Comparison of ENCODE assay signal across 13 cellular contexts in genomic region chr11:13962198-13962561, GRCh38. TPM values are rescaled to one million over a fixed set of nuclear protein-coding genes. Genes with fewer than 3 reads are reported as not detected.
A peak's percentile ranks its signal among the peaks of the same experiment; 100 is the strongest.
DNase-seq lines count a peak whose midpoint lies in the region; ATAC-seq and TF ChIP-seq lines count a peak whose summit lies in the region.
"Had no signal": no experiment of that assay in that cellular context is flagged by ENCODE, and none has a peak within 500 bp of the region (broad histone marks: within the 10 kb centered on the region; RNA-seq: fewer than 3 reads in every experiment).

No MANE protein-coding gene starts in this region.

- H3K14ac ChIP-seq in trophoblast cell (ENCODE audit: low read length) = no peak overlapping the region

- H3K4me1 Mint-ChIP-seq in CD8-positive, alpha-beta T cell (ENCODE audit: low read depth) = peaks cover 13% of the 10 kb centered on the region
- H3K4me1 Mint-ChIP-seq in T-cell (peaks cover 10 to 22% (median 21%) of the 10 kb centered on the region in 3 donors), glutamatergic neuron (ENCODE audit: low read depth, unreplicated experiment) (peaks cover 2% of the 10 kb centered on the region)

- no peak overlapping the region for H4K12ac ChIP-seq in trophoblast cell (ENCODE audit: low read depth, low read length)

- no peaks in the 10 kb centered on the region for H3K36me3 ChIP-seq in CD8-positive, alpha-beta T cell (ENCODE audit: insufficient read depth, low read length)
- no peaks in the 10 kb centered on the region for H3K36me3 ChIP-seq in trophoblast cell (ENCODE audit: control insufficient read depth in 1 of 2, insufficient read depth in 2 of 2, low read length in 2 of 2)
- H3K36me3 ChIP-seq: thyroid gland had no signal

- no peak overlapping the region for H3K23ac ChIP-seq in trophoblast cell (ENCODE audit: low read length)

- no peak overlapping the region for H2BK5ac ChIP-seq in trophoblast cell (ENCODE audit: low read depth, low read length, poor library complexity)

- POLR2A ChIA-PET in CD8-positive, alpha-beta T cell (lab: Charles Lee) = interaction anchor here (1.0 to 2.7 kb wide), 4 partner anchors 17 to 186 kb away, joined by 3 to 11 read pairs (median 3); no protein-coding TSS in a partner anchor
- POLR2A ChIA-PET in T-cell (lab: Charles Lee) = no interaction called here

- H2BK12ac ChIP-seq in trophoblast cell (ENCODE audit: low read length) = no peak overlapping the region

- no peak overlapping the region for H3K27ac Mint-ChIP-seq in CD8-positive, alpha-beta T cell
- H3K27ac Mint-ChIP-seq in T-cell (peak overlapping the region in 1 of 2 donors; percentile 23), glutamatergic neuron (ENCODE audit: unreplicated experiment) (no peak overlapping the region)
- H3K27ac Mint-ChIP-seq: activated CD4-positive, alpha-beta memory T cell treated with anti-CD3 and anti-CD28 coated beads, Interleukin-2, amount 10 ng/mL, durations not matched to agents 7 days and 5 days had no signal

- H2AFZ ChIP-seq in trophoblast cell (ENCODE audit: insufficient read depth, low read length, poor library complexity) = no peak overlapping the region

- no peaks in the 10 kb centered on the region for H3K36me3 Mint-ChIP-seq in CD8-positive, alpha-beta T cell
- no peaks in the 10 kb centered on the region for H3K36me3 Mint-ChIP-seq in T-cell
- no peaks in the 10 kb centered on the region for H3K36me3 Mint-ChIP-seq in glutamatergic neuron (ENCODE audit: unreplicated experiment)

- no peak overlapping the region for H4K8ac ChIP-seq in trophoblast cell (ENCODE audit: low read depth, low read length)

- peak overlapping the region; percentile 47 for H3K4me3 ChIP-seq in CD8-positive, alpha-beta T cell (ENCODE audit: low read depth, low read length)
- H3K4me3 ChIP-seq in trophoblast cell (ENCODE audit: low read depth, low read length) = no peak overlapping the region
- H3K4me3 ChIP-seq: thyroid gland had no signal

- no peak for DNase-seq in CD8-positive, alpha-beta T cell
- DNase-seq in T-cell (no peak), glutamatergic neuron (no peak), trophoblast cell (no peak), NCI-H146 (lab: John Stamatoyannopoulos, UW) (no peak), COLO829 (ENCODE audit: low spot score) (no peak), NCI-H345 (lab: John Stamatoyannopoulos, UW) (no peak)
- DNase-seq: cortex of kidney, NCI-H2029 had no signal

- no peaks in the 10 kb centered on the region for H3K9me3 Mint-ChIP-seq in CD8-positive, alpha-beta T cell
- H3K9me3 Mint-ChIP-seq in T-cell (no peaks in the 10 kb centered on the region), glutamatergic neuron (ENCODE audit: unreplicated experiment) (peaks cover 2% of the 10 kb centered on the region)
- H3K9me3 Mint-ChIP-seq: activated CD4-positive, alpha-beta memory T cell treated with anti-CD3 and anti-CD28 coated beads, Interleukin-2, amount 10 ng/mL, durations not matched to agents 7 days and 5 days had no signal

- H4K91ac ChIP-seq in trophoblast cell (ENCODE audit: low read depth, low read length) = no peak overlapping the region

- no peak overlapping the region for H3K4ac ChIP-seq in trophoblast cell (ENCODE audit: low read depth, low read length)

- H3K27me3 Mint-ChIP-seq in CD8-positive, alpha-beta T cell (ENCODE audit: low read depth) = peaks cover 48% of the 10 kb centered on the region
- H3K27me3 Mint-ChIP-seq in T-cell (peaks cover 43 to 56% of the 10 kb centered on the region in 2 donors), glutamatergic neuron (ENCODE audit: unreplicated experiment) (peaks cover 26% of the 10 kb centered on the region)

- peaks cover 19% of the 10 kb centered on the region for H3K27me3 ChIP-seq in CD8-positive, alpha-beta T cell (ENCODE audit: insufficient read depth, low read length)
- H3K27me3 ChIP-seq in trophoblast cell (ENCODE audit: insufficient read depth, low read length) = peaks cover 47% of the 10 kb centered on the region

- H3K4me2 ChIP-seq in trophoblast cell (ENCODE audit: low read length) = peak overlapping the region; percentile 87

- H3K9ac ChIP-seq in trophoblast cell (ENCODE audit: low read length) = no peak overlapping the region

- intact Hi-C loops in CD8-positive, alpha-beta T cell (cut with DNase I, micrococcal nuclease) = loop anchor here (5.0 to 10.0 kb wide), 4 partner anchors 50 to 297 kb away; partner anchors contain the start of gene FAR1 (in 1 of the 2)

- H2BK120ac ChIP-seq in trophoblast cell (ENCODE audit: insufficient read depth, low read length, poor library complexity) = no peak overlapping the region

- WGBS in trophoblast cell (ENCODE audit: extremely low coverage, insufficient coverage, insufficient read length) = no CpG with 5 or more reads among the region's 16 CpGs

- no peak for TF ChIP-seq CTCF in CD8-positive, alpha-beta T cell (IDR thresholded peaks at IDR 0.05)
- no peak for TF ChIP-seq CTCF in glutamatergic neuron (IDR thresholded peaks at IDR 0.05; ENCODE audit: partially characterized antibody, unreplicated experiment)

- H2AK5ac ChIP-seq in trophoblast cell (ENCODE audit: low read length) = no peak overlapping the region

- H3K79me2 ChIP-seq in trophoblast cell (ENCODE audit: control insufficient read depth, insufficient read depth, low read length, poor library complexity) = no peaks in the 10 kb centered on the region

- no peak overlapping the region for H3K18ac ChIP-seq in trophoblast cell (ENCODE audit: low read length)

- H3K4me1 ChIP-seq in CD8-positive, alpha-beta T cell (ENCODE audit: insufficient read depth, low read length) = peaks cover 20% of the 10 kb centered on the region
- peaks cover 9 to 16% of the 10 kb centered on the region in 2 experiments for H3K4me1 ChIP-seq in trophoblast cell (ENCODE audit: control insufficient read depth in 1 of 2, insufficient read depth in 2 of 2, low read length in 2 of 2)

- peak overlapping the region; percentile 67 for H3K4me3 Mint-ChIP-seq in CD8-positive, alpha-beta T cell
- H3K4me3 Mint-ChIP-seq in T-cell (peak overlapping the region; percentile 49 to 76 (median 69)), glutamatergic neuron (ENCODE audit: unreplicated experiment) (peak overlapping the region; percentile 87)
- H3K4me3 Mint-ChIP-seq: activated CD4-positive, alpha-beta memory T cell treated with anti-CD3 and anti-CD28 coated beads, Interleukin-2, amount 10 ng/mL, durations not matched to agents 7 days and 5 days had no signal

- no peak for ATAC-seq in CD8-positive, alpha-beta T cell
- peak in 1 of 4 experiments; percentile 3 for ATAC-seq in T-cell (replicated peaks in 1 of 4)
- ATAC-seq in HG03139 (IDR thresholded peaks at IDR 0.05; ENCODE audit: unreplicated experiment) = no peak

- no peak overlapping the region for H3K27ac ChIP-seq in CD8-positive, alpha-beta T cell (ENCODE audit: low read depth, low read length)
- no peak overlapping the region for H3K27ac ChIP-seq in trophoblast cell (ENCODE audit: low read depth, low read length)
- H3K27ac ChIP-seq: thyroid gland had no signal

- H3K9me3 ChIP-seq in CD8-positive, alpha-beta T cell (ENCODE audit: low read length) = no peaks in the 10 kb centered on the region
- peaks cover 2% of the 10 kb centered on the region for H3K9me3 ChIP-seq in trophoblast cell (ENCODE audit: insufficient read depth, low read depth, low read length)
- H3K9me3 ChIP-seq: thyroid gland had no signal

- no peaks in the 10 kb centered on the region for H3K79me1 ChIP-seq in trophoblast cell (ENCODE audit: low read length)

- CTCF ChIA-PET in CD8-positive, alpha-beta T cell (lab: Charles Lee) = interaction anchor here (1.0 to 4.4 kb wide), 8 partner anchors 10 to 288 kb away, joined by 3 to 27 read pairs (median 12); no protein-coding TSS in a partner anchor
- CTCF ChIA-PET in T-cell (lab: Charles Lee) = interaction anchor here in 1 of 2 donors (0.6 kb wide), 1 partner anchor 271 kb away, joined by 6 read pairs; no protein-coding TSS in a partner anchor

RNA-seq across cellular contexts. Expression of gene SPON1, which starts 0.3 kb away (rescaled TPM):
- total RNA-seq in CD8-positive, alpha-beta T cell = 1 to 10 TPM; 1.4 to 2.3 TPM
- 10 to 100 TPM in 3 of 5 donors, 1 to 10 TPM in 2; 1.0 to 38.2 (median 28.8) TPM for total RNA-seq in T-cell
- total RNA-seq in glutamatergic neuron (ENCODE audit: unreplicated experiment) = 0.81 TPM
- polyA plus RNA-seq in trophoblast cell (2013) = 0.89 TPM in 2 replicates
- total RNA-seq: RPMI7951 had no signal
